ENCODE assay signal across 1 cellular context in genomic region chr14:20684662-20685456, GRCh38.
TF ChIP-seq lines count a peak whose summit lies in the region.

No MANE protein-coding gene starts in this region.

TF ChIP-seq in HepG2, 621 proteins besides CTCF, POLR2A, EP300 and RAD21 (continued from another document and continues in another):
- TF ChIP-seq ARID5B (CRISPR knock-in tag; IDR thresholded peaks at IDR 0.05) (peak; percentile 43; the same call in 1 of the 2 replicates), KLF13 (CRISPR knock-in tag; IDR thresholded peaks at IDR 0.05) (no peak), CSRNP1 (CRISPR knock-in tag; IDR thresholded peaks at IDR 0.05) (no peak), ZNF564 (CRISPR knock-in tag; IDR thresholded peaks at IDR 0.05) (no peak), ZNF3 (CRISPR knock-in tag; IDR thresholded peaks at IDR 0.05) (0 out of 2 replicates have a peak, but pooled peaks have one; percentile 23), ZNF503 (CRISPR knock-in tag; IDR thresholded peaks at IDR 0.05) (0 out of 2 replicates have a peak, but pooled peaks have one; percentile 20), ZNF180 (CRISPR knock-in tag; IDR thresholded peaks at IDR 0.05; ENCODE audit: borderline replicate concordance, low read depth) (no peak), ZNF530 (CRISPR knock-in tag; IDR thresholded peaks at IDR 0.05; ENCODE audit: low read depth) (no peak), ZNF670 (CRISPR knock-in tag; IDR thresholded peaks at IDR 0.05; ENCODE audit: borderline replicate concordance) (peak; percentile 56; the same call in 1 of the 2 replicates), CREB1 (IDR thresholded peaks at IDR 0.05) (no peak), CREB1 (CRISPR knock-in tag; IDR thresholded peaks at IDR 0.05) (no peak), KLF6 (CRISPR knock-in tag; IDR thresholded peaks at IDR 0.05) (no peak), ZNF510 (CRISPR knock-in tag; IDR thresholded peaks at IDR 0.05; ENCODE audit: low read depth) (peak; percentile 41; the same call in 1 of the 2 replicates), REL (CRISPR knock-in tag; conservative IDR thresholded peaks at IDR 0.05) (no peak), ZNF230 (CRISPR knock-in tag; IDR thresholded peaks at IDR 0.05) (no peak; the same call in 1 of the 2 replicates), XRCC5 (optimal IDR thresholded peaks at IDR 0.05; ENCODE audit: low read length) (no peak), ZNF329 (CRISPR knock-in tag; IDR thresholded peaks at IDR 0.05; ENCODE audit: low read depth) (0 out of 2 replicates have a peak, but pooled peaks have one; percentile 35), HMG20A (CRISPR knock-in tag; IDR thresholded peaks at IDR 0.05; ENCODE audit: borderline replicate concordance) (peak; percentile 37), KLF11 (CRISPR knock-in tag; IDR thresholded peaks at IDR 0.05) (no peak), ZNF839 (CRISPR knock-in tag; IDR thresholded peaks at IDR 0.05; ENCODE audit: borderline replicate concordance) (0 out of 2 replicates have a peak, but pooled peaks have one; percentile 16), ZNF776 (CRISPR knock-in tag; IDR thresholded peaks at IDR 0.05) (no peak; the same call in 1 of the 2 replicates), NFKB2 (CRISPR knock-in tag; IDR thresholded peaks at IDR 0.05; ENCODE audit: borderline replicate concordance) (0 out of 2 replicates have a peak, but pooled peaks have one; percentile 1), SETDB1 (CRISPR knock-in tag; IDR thresholded peaks at IDR 0.05; ENCODE audit: borderline replicate concordance) (no peak), AKAP8 (CRISPR knock-in tag; IDR thresholded peaks at IDR 0.05) (no peak), AGO2 (optimal IDR thresholded peaks at IDR 0.05; ENCODE audit: low read depth, low read length) (no peak), SIN3A (IDR thresholded peaks at IDR 0.05; ENCODE audit: borderline replicate concordance, low read depth, low read length) (no peak), TEAD3 (CRISPR knock-in tag; optimal IDR thresholded peaks at IDR 0.05; ENCODE audit: borderline replicate concordance) (no peak), FUBP1 (CRISPR knock-in tag; IDR thresholded peaks at IDR 0.05; ENCODE audit: borderline replicate concordance) (no peak), RARA (CRISPR knock-in tag; IDR thresholded peaks at IDR 0.05) (peak; percentile 35; the same call in 1 of the 2 replicates), ZFYVE20 (CRISPR knock-in tag; IDR thresholded peaks at IDR 0.05; ENCODE audit: borderline replicate concordance, low read depth) (no peak), ZNF713 (CRISPR knock-in tag; IDR thresholded peaks at IDR 0.05) (no peak), TBX3 (IDR thresholded peaks at IDR 0.05; ENCODE audit: borderline replicate concordance) (no peak), NFIC (IDR thresholded peaks at IDR 0.05; ENCODE audit: low read length) (no peak), HNF1B (CRISPR knock-in tag; IDR thresholded peaks at IDR 0.05) (peak; percentile 36; the same call in 1 of the 2 replicates), HNRNPK (IDR thresholded peaks at IDR 0.05; ENCODE audit: low read depth, low read length, poor library complexity, severe bottlenecking) (no peak), PLSCR1 (CRISPR knock-in tag; IDR thresholded peaks at IDR 0.05; ENCODE audit: borderline replicate concordance) (no peak), MAFG (CRISPR knock-in tag; IDR thresholded peaks at IDR 0.05) (no peak), ZNF709 (CRISPR knock-in tag; IDR thresholded peaks at IDR 0.05) (no peak; the same call in 1 of the 2 replicates), PAX8 (CRISPR knock-in tag; IDR thresholded peaks at IDR 0.05; ENCODE audit: borderline replicate concordance) (no peak), RBM22 (optimal IDR thresholded peaks at IDR 0.05; ENCODE audit: low read length) (no peak), MLLT10 (CRISPR knock-in tag; IDR thresholded peaks at IDR 0.05) (no peak)
- TF ChIP-seq, protein P1, sequence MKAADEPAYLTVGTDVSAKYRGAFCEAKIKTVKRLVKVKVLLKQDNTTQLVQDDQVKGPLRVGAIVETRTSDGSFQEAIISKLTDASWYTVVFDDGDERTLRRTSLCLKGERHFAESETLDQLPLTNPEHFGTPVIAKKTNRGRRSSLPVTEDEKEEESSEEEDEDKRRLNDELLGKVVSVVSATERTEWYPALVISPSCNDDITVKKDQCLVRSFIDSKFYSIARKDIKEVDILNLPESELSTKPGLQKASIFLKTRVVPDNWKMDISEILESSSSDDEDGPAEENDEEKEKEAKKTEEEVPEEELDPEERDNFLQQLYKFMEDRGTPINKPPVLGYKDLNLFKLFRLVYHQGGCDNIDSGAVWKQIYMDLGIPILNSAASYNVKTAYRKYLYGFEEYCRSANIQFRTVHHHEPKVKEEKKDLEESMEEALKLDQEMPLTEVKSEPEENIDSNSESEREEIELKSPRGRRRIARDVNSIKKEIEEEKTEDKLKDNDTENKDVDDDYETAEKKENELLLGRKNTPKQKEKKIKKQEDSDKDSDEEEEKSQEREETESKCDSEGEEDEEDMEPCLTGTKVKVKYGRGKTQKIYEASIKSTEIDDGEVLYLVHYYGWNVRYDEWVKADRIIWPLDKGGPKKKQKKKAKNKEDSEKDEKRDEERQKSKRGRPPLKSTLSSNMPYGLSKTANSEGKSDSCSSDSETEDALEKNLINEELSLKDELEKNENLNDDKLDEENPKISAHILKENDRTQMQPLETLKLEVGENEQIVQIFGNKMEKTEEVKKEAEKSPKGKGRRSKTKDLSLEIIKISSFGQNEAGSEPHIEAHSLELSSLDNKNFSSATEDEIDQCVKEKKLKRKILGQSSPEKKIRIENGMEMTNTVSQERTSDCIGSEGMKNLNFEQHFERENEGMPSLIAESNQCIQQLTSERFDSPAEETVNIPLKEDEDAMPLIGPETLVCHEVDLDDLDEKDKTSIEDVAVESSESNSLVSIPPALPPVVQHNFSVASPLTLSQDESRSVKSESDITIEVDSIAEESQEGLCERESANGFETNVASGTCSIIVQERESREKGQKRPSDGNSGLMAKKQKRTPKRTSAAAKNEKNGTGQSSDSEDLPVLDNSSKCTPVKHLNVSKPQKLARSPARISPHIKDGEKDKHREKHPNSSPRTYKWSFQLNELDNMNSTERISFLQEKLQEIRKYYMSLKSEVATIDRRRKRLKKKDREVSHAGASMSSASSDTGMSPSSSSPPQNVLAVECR (CRISPR knock-in tag; IDR thresholded peaks at IDR 0.05; ENCODE audit: borderline replicate concordance), result no peak; the same call in 1 of the 2 replicates
- TF ChIP-seq, protein P2, sequence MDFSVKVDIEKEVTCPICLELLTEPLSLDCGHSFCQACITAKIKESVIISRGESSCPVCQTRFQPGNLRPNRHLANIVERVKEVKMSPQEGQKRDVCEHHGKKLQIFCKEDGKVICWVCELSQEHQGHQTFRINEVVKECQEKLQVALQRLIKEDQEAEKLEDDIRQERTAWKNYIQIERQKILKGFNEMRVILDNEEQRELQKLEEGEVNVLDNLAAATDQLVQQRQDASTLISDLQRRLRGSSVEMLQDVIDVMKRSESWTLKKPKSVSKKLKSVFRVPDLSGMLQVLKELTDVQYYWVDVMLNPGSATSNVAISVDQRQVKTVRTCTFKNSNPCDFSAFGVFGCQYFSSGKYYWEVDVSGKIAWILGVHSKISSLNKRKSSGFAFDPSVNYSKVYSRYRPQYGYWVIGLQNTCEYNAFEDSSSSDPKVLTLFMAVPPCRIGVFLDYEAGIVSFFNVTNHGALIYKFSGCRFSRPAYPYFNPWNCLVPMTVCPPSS (IDR thresholded peaks at IDR 0.05), result no peak
- TF ChIP-seq, protein P3, sequence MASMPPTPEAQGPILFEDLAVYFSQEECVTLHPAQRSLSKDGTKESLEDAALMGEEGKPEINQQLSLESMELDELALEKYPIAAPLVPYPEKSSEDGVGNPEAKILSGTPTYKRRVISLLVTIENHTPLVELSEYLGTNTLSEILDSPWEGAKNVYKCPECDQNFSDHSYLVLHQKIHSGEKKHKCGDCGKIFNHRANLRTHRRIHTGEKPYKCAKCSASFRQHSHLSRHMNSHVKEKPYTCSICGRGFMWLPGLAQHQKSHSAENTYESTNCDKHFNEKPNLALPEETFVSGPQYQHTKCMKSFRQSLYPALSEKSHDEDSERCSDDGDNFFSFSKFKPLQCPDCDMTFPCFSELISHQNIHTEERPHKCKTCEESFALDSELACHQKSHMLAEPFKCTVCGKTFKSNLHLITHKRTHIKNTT (CRISPR knock-in tag; IDR thresholded peaks at IDR 0.05), result no peak
- TF ChIP-seq, protein P4, sequence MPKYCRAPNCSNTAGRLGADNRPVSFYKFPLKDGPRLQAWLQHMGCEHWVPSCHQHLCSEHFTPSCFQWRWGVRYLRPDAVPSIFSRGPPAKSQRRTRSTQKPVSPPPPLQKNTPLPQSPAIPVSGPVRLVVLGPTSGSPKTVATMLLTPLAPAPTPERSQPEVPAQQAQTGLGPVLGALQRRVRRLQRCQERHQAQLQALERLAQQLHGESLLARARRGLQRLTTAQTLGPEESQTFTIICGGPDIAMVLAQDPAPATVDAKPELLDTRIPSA (CRISPR knock-in tag; IDR thresholded peaks at IDR 0.05; ENCODE audit: borderline replicate concordance), result no peak
